In genomic region chr3:55718074-55718473, GRCh38 we compare ENCODE assay signal across 17 cellular contexts.
"Had no signal": no experiment of that assay in that cellular context is flagged by ENCODE, and none has a peak within 500 bp of the region (broad histone marks: within the 10 kb centered on the region; RNA-seq: fewer than 3 reads in every experiment).

No MANE protein-coding gene starts in this region.

- H3K9me3 ChIP-seq: body of pancreas, colonic mucosa, esophagus muscularis mucosa, right atrium auricular region, transverse colon had no signal

- H3K4me3 ChIP-seq: body of pancreas, colonic mucosa, esophagus muscularis mucosa, right atrium auricular region, transverse colon had no signal

- H3K4me1 ChIP-seq: body of pancreas, colonic mucosa, right atrium auricular region, transverse colon had no signal

- ATAC-seq: activated CD4-positive, CD25-positive, alpha-beta regulatory T cell treated with anti-CD3 and anti-CD28 coated beads, Interleukin-2, amount 50 U/mL, for 24 hours; body of pancreas; left ventricle myocardium superior; natural killer cell treated with Interleukin-12 subunit alpha and Interleukin-12 subunit beta and Interleukin-15 and Interleukin-18, amount 100 ng/mL, for 72 hours; stimulated activated naive CD8-positive, alpha-beta T cell treated with anti-CD3 and anti-CD28 coated beads, Interleukin-15, Interleukin-2, amounts not matched to agents 100 U/mL and 50 U/mL, for 24 hours had no signal

- DNase-seq: activated CD4-positive, alpha-beta T cell treated with anti-CD3 and anti-CD28 coated beads, Interleukin-2, amount 50 U/mL, for 1 hour; activated CD8-positive, alpha-beta memory T cell treated with anti-CD3 and anti-CD28 coated beads for 24 hours; activated gamma-delta T cell treated with Interleukin-2 at 50 U/mL for 16 hours; amniotic stem cell; caudate nucleus; colonic mucosa; glutamatergic neuron; hypothalamus; left ventricle myocardium superior; occipital lobe; stimulated activated naive CD8-positive, alpha-beta T cell treated with anti-CD3 and anti-CD28 coated beads, Interleukin-15, Interleukin-2, amounts not matched to agents 100 U/mL and 50 U/mL, for 24 hours; transverse colon had no signal

- H3K27ac ChIP-seq: body of pancreas, colonic mucosa, esophagus muscularis mucosa, right atrium auricular region, transverse colon had no signal

- H3K36me3 ChIP-seq: colonic mucosa, esophagus muscularis mucosa, right atrium auricular region, transverse colon had no signal

- H3K27me3 ChIP-seq: body of pancreas, colonic mucosa, esophagus muscularis mucosa, right atrium auricular region, transverse colon had no signal
